Comparison of ENCODE assay signal across 8 cellular contexts in the genomic region with DNA sequence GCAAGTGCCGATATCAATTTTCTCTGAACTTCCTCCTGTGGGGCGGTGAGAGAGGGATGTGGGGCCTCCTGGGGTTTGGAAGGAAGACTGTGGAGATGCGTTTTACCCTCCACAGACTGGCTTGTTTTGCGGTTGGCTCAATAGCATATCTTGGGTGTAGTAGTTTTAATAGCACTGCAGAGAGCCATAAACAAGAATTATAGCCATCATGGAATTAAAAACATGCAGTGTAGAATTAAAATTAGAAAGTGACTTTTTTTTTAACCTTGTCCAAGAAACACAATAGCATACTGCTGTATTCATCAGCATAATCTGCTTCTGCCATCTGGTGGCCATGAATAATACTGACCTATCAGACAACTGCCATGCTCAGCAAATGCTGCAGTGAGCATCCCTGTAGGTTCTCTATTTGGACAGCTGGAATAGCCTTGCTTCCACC. TPM values are rescaled to one million over a fixed set of nuclear protein-coding genes. Genes with fewer than 3 reads are reported as not detected.
DNase-seq lines count a peak whose midpoint lies in the region; ATAC-seq and TF ChIP-seq lines count a peak whose summit lies in the region.

No MANE protein-coding gene starts in this region.

- no peaks in the 10 kb centered on the region for H3K4me1 ChIP-seq in psoas muscle

- no peaks in the 10 kb centered on the region for H3K9me3 Mint-ChIP-seq in activated T-helper 1 cell treated with anti-CD3 and anti-CD28 coated beads, Interleukin-12 subunit alpha, Interleukin-12 subunit beta, Interleukin-2, Interleukin-4 antibody, amounts not matched to agents 30 ng/mL and 10 ng/mL and 1 ng/mL, durations not matched to agents 14 hours and 24 hours and 36 hours

- H3K9me3 ChIP-seq in psoas muscle, result no peaks in the 10 kb centered on the region

- no peak overlapping the region for H3K27ac ChIP-seq in psoas muscle

- no peaks in the 10 kb centered on the region for H3K36me3 ChIP-seq in psoas muscle (ENCODE audit: insufficient read depth in 1 of 2, low read depth in 1 of 2)

- no peak overlapping the region for H3K27ac Mint-ChIP-seq in activated T-helper 1 cell treated with anti-CD3 and anti-CD28 coated beads, Interleukin-12 subunit alpha, Interleukin-12 subunit beta, Interleukin-2, Interleukin-4 antibody, amounts not matched to agents 30 ng/mL and 10 ng/mL and 1 ng/mL, durations not matched to agents 14 hours and 24 hours and 36 hours

- ATAC-seq in HG03442 (IDR thresholded peaks at IDR 0.05; ENCODE audit: unreplicated experiment), result peak; percentile 53
- peak; percentile 73 to 90 (median 78) for ATAC-seq in psoas muscle
- ATAC-seq in HG03108 (IDR thresholded peaks at IDR 0.05; ENCODE audit: unreplicated experiment), result no peak

- DNase-seq in AG08395 (ENCODE audit: low spot score) (peak; percentile 70), NCI-H748 treated with DMSO at 0.1 percent for 48 hours (lab: John Stamatoyannopoulos, UW) (peak; percentile 62), globus pallidus (ENCODE audit: low spot score) (peak; percentile 68), psoas muscle (no peak)
- DNase-seq in activated T-helper 1 cell treated with anti-CD3 and anti-CD28 coated beads, Interleukin-12 subunit alpha, Interleukin-12 subunit beta, Interleukin-2, Interleukin-4 antibody, amounts not matched to agents 30 ng/mL and 10 ng/mL and 1 ng/mL, durations not matched to agents 14 hours and 24 hours and 36 hours (ENCODE audit: low spot score), result peak; percentile 7

- peaks cover 2% of the 10 kb centered on the region for H3K27me3 Mint-ChIP-seq in activated T-helper 1 cell treated with anti-CD3 and anti-CD28 coated beads, Interleukin-12 subunit alpha, Interleukin-12 subunit beta, Interleukin-2, Interleukin-4 antibody, amounts not matched to agents 30 ng/mL and 10 ng/mL and 1 ng/mL, durations not matched to agents 14 hours and 24 hours and 36 hours (ENCODE audit: insufficient read depth)

- H3K4me1 Mint-ChIP-seq in activated T-helper 1 cell treated with anti-CD3 and anti-CD28 coated beads, Interleukin-12 subunit alpha, Interleukin-12 subunit beta, Interleukin-2, Interleukin-4 antibody, amounts not matched to agents 30 ng/mL and 10 ng/mL and 1 ng/mL, durations not matched to agents 14 hours and 24 hours and 36 hours (ENCODE audit: low read depth), result no peaks in the 10 kb centered on the region

- WGBS in psoas muscle, 3 donors, result 8 to 30% (median 10%) methylated on average over 4 of the region's 4 CpGs

- intact Hi-C loops in activated T-helper 1 cell treated with anti-CD3 and anti-CD28 coated beads, Interleukin-12 subunit alpha, Interleukin-12 subunit beta, Interleukin-2, Interleukin-4 antibody, amounts not matched to agents 30 ng/mL and 10 ng/mL and 1 ng/mL, durations not matched to agents 14 hours and 24 hours and 36 hours (cut with micrococcal nuclease), result loop anchor here (1.0 to 10.0 kb wide), 4 partner anchors 55 to 315 kb away; a partner anchor contains a TSS
- intact Hi-C loops in psoas muscle (cut with DNase I), result loop anchor here (2.0 to 10.0 kb wide), 4 partner anchors 155 to 565 kb away; no protein-coding TSS in a partner anchor

- no peak overlapping the region for H3K4me3 Mint-ChIP-seq in activated T-helper 1 cell treated with anti-CD3 and anti-CD28 coated beads, Interleukin-12 subunit alpha, Interleukin-12 subunit beta, Interleukin-2, Interleukin-4 antibody, amounts not matched to agents 30 ng/mL and 10 ng/mL and 1 ng/mL, durations not matched to agents 14 hours and 24 hours and 36 hours

- no peaks in the 10 kb centered on the region for H3K36me3 Mint-ChIP-seq in activated T-helper 1 cell treated with anti-CD3 and anti-CD28 coated beads, Interleukin-12 subunit alpha, Interleukin-12 subunit beta, Interleukin-2, Interleukin-4 antibody, amounts not matched to agents 30 ng/mL and 10 ng/mL and 1 ng/mL, durations not matched to agents 14 hours and 24 hours and 36 hours (ENCODE audit: low read depth)

- H3K4me3 ChIP-seq in GM12875 (ENCODE audit: low read depth, low read length) (no peak overlapping the region), psoas muscle (no peak overlapping the region)

- peaks cover 0 to 11% (median 0%) of the 10 kb centered on the region in 3 donors for H3K27me3 ChIP-seq in psoas muscle (ENCODE audit: insufficient read depth in 3 of 3, low read length in 2 of 3)

- TF ChIP-seq CTCF in GM12875 (IDR thresholded peaks at IDR 0.05; ENCODE audit: borderline replicate concordance, insufficient read depth, low read depth, low read length) (peak; percentile 52; the same call in 1 of the 2 replicates), psoas muscle (IDR thresholded peaks at IDR 0.05) (peak; percentile 74)

RNA-seq across cellular contexts. Expression of a gene that starts 47.3 kb away (rescaled TPM):
- 1.1 and 1.4 TPM in 2 replicates for total RNA-seq in activated T-helper 1 cell treated with anti-CD3 and anti-CD28 coated beads, Interleukin-12 subunit alpha, Interleukin-12 subunit beta, Interleukin-2, Interleukin-4 antibody, amounts not matched to agents 30 ng/mL and 10 ng/mL and 1 ng/mL, durations not matched to agents 14 hours and 24 hours and 36 hours
- total RNA-seq in psoas muscle, result 10 to 100 TPM in 2 of 4 donors, 1 to 10 TPM in 2; 7.4 to 13.5 (median 9.5) TPM
- 10 to 100 TPM in 2 of 3 donors, 1 to 10 TPM in 1; 9.4 to 17.2 (median 11.4) TPM for polyA plus RNA-seq in psoas muscle

Comparison
In these comparisons a context has a peak if more than half of its experiments do, and no peak if none do; other contexts are left out.
1. DNase-seq: peak in AG08395 (single experiment), NCI-H748 treated with DMSO at 0.1 percent for 48 hours (single experiment), activated T-helper 1 cell treated with anti-CD3 and anti-CD28 coated beads, Interleukin-12 subunit alpha, Interleukin-12 subunit beta, Interleukin-2, Interleukin-4 antibody, amounts not matched to agents 30 ng/mL and 10 ng/mL and 1 ng/mL, durations not matched to agents 14 hours and 24 hours and 36 hours (single experiment) and globus pallidus (single experiment); none in psoas muscle (0 of 2).